Comparison of ENCODE assay signal across 12 cellular contexts in the genomic region with DNA sequence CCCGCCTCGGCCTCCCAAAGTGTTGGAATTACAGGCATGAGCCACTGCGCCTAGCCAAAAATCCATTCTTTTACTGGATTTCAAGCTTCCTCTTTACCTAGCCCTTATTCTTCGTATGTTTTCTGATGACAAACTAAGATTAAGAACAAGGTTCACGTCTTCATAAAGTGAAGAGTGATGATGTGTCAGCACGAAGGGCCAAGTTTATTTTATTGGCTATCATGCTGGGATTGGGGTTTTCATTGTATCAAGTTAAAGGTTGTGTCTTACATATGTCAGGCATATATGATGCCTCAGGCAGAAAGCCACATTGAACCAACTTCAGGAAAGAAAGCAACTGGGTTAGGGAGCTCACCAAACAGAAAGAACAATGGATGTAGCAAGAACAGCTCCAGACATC. TPM values are rescaled to one million over a fixed set of nuclear protein-coding genes. Genes with fewer than 3 reads are reported as not detected.
"Had no signal": no experiment of that assay in that cellular context is flagged by ENCODE, and none has a peak within 500 bp of the region (broad histone marks: within the 10 kb centered on the region; RNA-seq: fewer than 3 reads in every experiment).

No MANE protein-coding gene starts in this region.

- DNase-seq: GM23248, GOT3, H7, H9, HCEC 1CT, HFFc6 had no signal

- H3K36me3 ChIP-seq: HAP-1 had no signal

- H3K9ac ChIP-seq: GM23248 had no signal

- FAIRE-seq: H1, H54 had no signal

- H2AFZ ChIP-seq: GM23248, GM23338 had no signal

- H3K4me3 ChIP-seq: GM23248, GM23338, HAP-1 had no signal

- H3K4me2 ChIP-seq: GM23338 had no signal

- H3K4me1 ChIP-seq: HAP-1 had no signal

- H3K9me3 ChIP-seq: HAP-1 had no signal

- ATAC-seq: GM23338, HCT116 had no signal

- H3K27ac ChIP-seq: GM23248 had no signal

RNA-seq across cellular contexts. Expression of gene SLC17A3, which starts 19.7 kb away (rescaled TPM):
- total RNA-seq: GM23248, GM23338, H1, H7, H9, HFFc6 had no signal
- polyA plus RNA-seq: GM23248, GM23338, H1 had no signal

RNA-seq across cellular contexts. Expression of gene SLC17A2, which starts 36.7 kb away (rescaled TPM):
- total RNA-seq: GM23248, GM23338, H1, H4, H7, H9, HFFc6 had no signal
- polyA plus RNA-seq: GM23248, GM23338, H1 had no signal
